In the genomic region with DNA sequence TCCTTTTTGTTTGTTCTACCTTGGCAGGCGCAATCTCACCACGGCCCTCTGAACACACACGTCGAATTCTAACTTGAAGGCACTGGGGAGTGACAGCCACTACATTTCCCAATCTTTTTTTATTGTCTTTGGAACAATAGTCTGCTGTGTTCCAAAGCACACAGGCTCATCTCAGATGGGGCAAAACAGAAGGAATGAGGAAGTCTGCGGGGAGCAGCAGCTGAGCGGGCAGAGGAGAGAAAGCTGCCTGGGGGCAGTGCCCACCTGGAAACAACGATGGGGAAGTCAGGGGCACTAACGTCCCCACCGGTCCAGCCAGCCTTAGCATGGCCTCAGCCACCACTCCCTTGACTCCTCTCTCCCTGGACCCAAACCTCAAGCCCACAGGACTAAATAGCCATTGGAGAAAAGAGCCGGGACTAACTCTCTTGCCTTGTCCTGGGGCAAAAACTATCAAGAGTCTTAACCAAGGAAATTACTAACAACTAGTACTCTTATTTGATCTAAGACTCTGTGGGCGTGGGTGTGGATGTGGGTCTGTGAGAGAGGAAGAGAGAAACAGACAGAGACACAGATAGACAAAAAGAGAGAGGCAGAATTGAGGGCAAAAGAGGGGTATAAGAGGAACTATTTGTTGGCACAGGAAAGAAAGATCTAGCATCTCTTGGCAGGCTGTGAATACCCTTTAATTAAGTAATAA, we compare ENCODE assay signal across 1 cellular context.
TF ChIP-seq lines count a peak whose summit lies in the region.

No MANE protein-coding gene starts in this region.

TF ChIP-seq in HCT116, 20 proteins besides CTCF, POLR2A, EP300 and RAD21:
- no peak for TF ChIP-seq ELF1 (IDR thresholded peaks at IDR 0.05; ENCODE audit: borderline replicate concordance, low read depth)
- TF ChIP-seq SP1 (IDR thresholded peaks at IDR 0.05; ENCODE audit: low read depth): no peak
